33 cellular contexts compared by ENCODE assay signal in genomic region chr13:96252903-96253302, GRCh38.
"Had no signal": no experiment of that assay in that cellular context is flagged by ENCODE, and none has a peak within 500 bp of the region (broad histone marks: within the 10 kb centered on the region; RNA-seq: fewer than 3 reads in every experiment).

No MANE protein-coding gene starts in this region.

- DNase-seq: activated CD4-positive, alpha-beta T cell treated with anti-CD3 and anti-CD28 coated beads, Interleukin-2, amount 10 ng/mL, durations not matched to agents 24 days and 14 days; activated CD4-positive, alpha-beta T cell treated with anti-CD3 and anti-CD28 coated beads, Interleukin-2, amount 50 U/mL, for 4 hours; activated CD8-positive, alpha-beta T cell treated with anti-CD3 and anti-CD28 coated beads for 36 hours; activated effector memory CD4-positive, alpha-beta T cell treated with anti-CD3 and anti-CD28 coated beads, Interleukin-2, amount 50 U/mL, for 16 hours; activated naive CD4-positive, alpha-beta T cell; activated naive CD4-positive, alpha-beta T cell treated with anti-CD3 and anti-CD28 coated beads, Interleukin-2, amount 50 U/mL, for 16 hours; activated naive CD8-positive, alpha-beta T cell treated with anti-CD3 and anti-CD28 coated beads for 36 hours; activated T-cell treated with anti-CD3 and anti-CD28 coated beads, Interleukin-2, amount 50 U/mL, for 1 hour; activated T-cell treated with anti-CD3 and anti-CD28 coated beads, Interleukin-2, amount 50 U/mL, for 72 hours; amygdala; body of pancreas; MM.1S; MV-4-11; NCI-H1092; NCI-H146; NCI-H187; NCI-H2029 treated with DMSO at 0.1 percent for 48 hours; NCI-H226; NCI-H446 treated with DMSO at 0.1 percent for 48 hours; NCI-H524; NCI-H69; SHP77; SJCRH30; SK-N-SH; T-helper 1 cell; T-helper 2 cell; T-helper 9 cell; WERI-Rb-1 had no signal

- H3K36me3 Mint-ChIP-seq: activated naive CD8-positive, alpha-beta T cell treated with anti-CD3 and anti-CD28 coated beads for 36 hours had no signal

- H3K4me1 ChIP-seq: ascending aorta, body of pancreas, breast epithelium, SJCRH30 had no signal

- H3K4me3 Mint-ChIP-seq: activated CD4-positive, alpha-beta T cell treated with anti-CD3 and anti-CD28 coated beads, Interleukin-2, amount 10 ng/mL, durations not matched to agents 24 days and 14 days; activated CD8-positive, alpha-beta T cell treated with anti-CD3 and anti-CD28 coated beads for 36 hours; activated naive CD8-positive, alpha-beta T cell treated with anti-CD3 and anti-CD28 coated beads for 36 hours; activated T-cell treated with anti-CD3 and anti-CD28 coated beads, Interleukin-2, amount 50 U/mL, for 72 hours; activated T-helper 17 cell treated with anti-CD3 and anti-CD28 coated beads, Interleukin-2, amount 50 U/mL, for 72 hours had no signal

- H3K9me3 ChIP-seq: ascending aorta, body of pancreas, SJCRH30, SK-N-SH had no signal

- H3K27ac Mint-ChIP-seq: activated CD4-positive, alpha-beta T cell treated with anti-CD3 and anti-CD28 coated beads, Interleukin-2, amount 10 ng/mL, durations not matched to agents 24 days and 14 days; activated CD8-positive, alpha-beta T cell treated with anti-CD3 and anti-CD28 coated beads for 36 hours; activated naive CD8-positive, alpha-beta T cell treated with anti-CD3 and anti-CD28 coated beads for 36 hours; activated T-cell treated with anti-CD3 and anti-CD28 coated beads, Interleukin-2, amount 50 U/mL, for 72 hours; activated T-helper 17 cell treated with anti-CD3 and anti-CD28 coated beads, Interleukin-2, amount 50 U/mL, for 72 hours had no signal

- H3K4me1 Mint-ChIP-seq: activated CD4-positive, alpha-beta T cell treated with anti-CD3 and anti-CD28 coated beads, Interleukin-2, amount 10 ng/mL, durations not matched to agents 24 days and 14 days; activated naive CD8-positive, alpha-beta T cell treated with anti-CD3 and anti-CD28 coated beads for 36 hours; activated T-helper 17 cell treated with anti-CD3 and anti-CD28 coated beads, Interleukin-2, amount 50 U/mL, for 72 hours had no signal

- H3K9ac ChIP-seq: KMS-11, SK-N-SH had no signal

- H3K27me3 Mint-ChIP-seq: activated CD4-positive, alpha-beta T cell treated with anti-CD3 and anti-CD28 coated beads, Interleukin-2, amount 10 ng/mL, durations not matched to agents 24 days and 14 days; activated CD8-positive, alpha-beta T cell treated with anti-CD3 and anti-CD28 coated beads for 36 hours; activated naive CD8-positive, alpha-beta T cell treated with anti-CD3 and anti-CD28 coated beads for 36 hours; activated T-helper 17 cell treated with anti-CD3 and anti-CD28 coated beads, Interleukin-2, amount 50 U/mL, for 72 hours had no signal

- H3K4me3 ChIP-seq: ascending aorta, body of pancreas, breast epithelium, SJCRH30 had no signal

- ATAC-seq: activated CD8-positive, alpha-beta T cell treated with anti-CD3 and anti-CD28 coated beads for 36 hours; activated T-cell treated with anti-CD3 and anti-CD28 coated beads, Interleukin-2, amount 50 U/mL, for 72 hours; activated T-helper 17 cell treated with anti-CD3 and anti-CD28 coated beads, Interleukin-2, amount 50 U/mL, for 72 hours; body of pancreas; Panc1 had no signal

- H3K27ac ChIP-seq: ascending aorta, body of pancreas, breast epithelium, KMS-11, SJCRH30, WERI-Rb-1 had no signal

- H3K36me3 ChIP-seq: ascending aorta, breast epithelium, SJCRH30, WERI-Rb-1 had no signal

- H3K4me2 ChIP-seq: KMS-11, SK-N-SH had no signal

- H3K9me3 Mint-ChIP-seq: activated CD4-positive, alpha-beta T cell treated with anti-CD3 and anti-CD28 coated beads, Interleukin-2, amount 10 ng/mL, durations not matched to agents 24 days and 14 days; activated naive CD8-positive, alpha-beta T cell treated with anti-CD3 and anti-CD28 coated beads for 36 hours had no signal

- H3K27me3 ChIP-seq: ascending aorta, body of pancreas, breast epithelium, SJCRH30 had no signal
